Comparison of ENCODE assay signal across 8 cellular contexts in genomic region chr10:70051878-70052277, GRCh38. TPM values are rescaled to one million over a fixed set of nuclear protein-coding genes. Genes with fewer than 3 reads are reported as not detected.
DNase-seq lines count a peak whose midpoint lies in the region; ATAC-seq and TF ChIP-seq lines count a peak whose summit lies in the region.

No MANE protein-coding gene starts in this region.

- CTCF ChIA-PET in Calu3 (lab: Charles Lee), result interaction anchor here (0.8 to 1.0 kb wide), 2 partner anchors 23 to 58 kb away, joined by 3 read pairs; no protein-coding TSS in a partner anchor

- H3K27ac ChIP-seq in SJSA1, result no peak overlapping the region

- H3K4me1 ChIP-seq in SJSA1 (replicated peaks), result peaks cover 18% of the 10 kb centered on the region

- peaks cover 20% of the 10 kb centered on the region for H3K36me3 Mint-ChIP-seq in Calu3 (ENCODE audit: insufficient read depth, unreplicated experiment)
- H3K36me3 Mint-ChIP-seq in osteocyte (ENCODE audit: unreplicated experiment), result no peaks in the 10 kb centered on the region

- H3K27me3 Mint-ChIP-seq in Calu3 (ENCODE audit: unreplicated experiment) (peaks cover 91% of the 10 kb centered on the region), osteocyte (ENCODE audit: unreplicated experiment) (no peaks in the 10 kb centered on the region)

- ATAC-seq in HG03565 (IDR thresholded peaks at IDR 0.05; ENCODE audit: unreplicated experiment) (no peak), GM18870 (IDR thresholded peaks at IDR 0.05; ENCODE audit: unreplicated experiment) (no peak)

- H3K9me3 Mint-ChIP-seq in Calu3 (ENCODE audit: low read depth, unreplicated experiment) (no peaks in the 10 kb centered on the region), osteocyte (ENCODE audit: unreplicated experiment) (no peaks in the 10 kb centered on the region)

- H3K4me1 Mint-ChIP-seq in Calu3 (ENCODE audit: low read depth, unreplicated experiment) (peaks cover 11% of the 10 kb centered on the region), osteocyte (ENCODE audit: unreplicated experiment) (peaks cover 27% of the 10 kb centered on the region)

- H3K36me3 ChIP-seq in SJSA1, result no peaks in the 10 kb centered on the region

- BruUV-seq in Calu3 (replicated peaks; lab: Mats Ljungman, UMichigan), result no TSS peak

- peak overlapping the region; percentile 63; the same call in 1 of the 2 replicates for H3K4me3 ChIP-seq in SJSA1
- H3K4me3 ChIP-seq in epithelial cell of esophagus (ENCODE audit: low read length), result peak overlapping the region; percentile 74

- TF ChIP-seq CTCF in Calu3 (IDR thresholded peaks at IDR 0.05; ENCODE audit: unreplicated experiment), result no peak
- no peak for TF ChIP-seq CTCF in epithelial cell of esophagus (IDR thresholded peaks at IDR 0.05; ENCODE audit: insufficient read depth, low read depth, low read length, missing control alignments)
- no peak for TF ChIP-seq CTCF in osteocyte (IDR thresholded peaks at IDR 0.05)

- no peaks in the 10 kb centered on the region for H3K9me3 ChIP-seq in SJSA1 (replicated peaks)

- H3K4me3 Mint-ChIP-seq in Calu3 (ENCODE audit: low read depth, unreplicated experiment) (peak overlapping the region; percentile 96), osteocyte (ENCODE audit: unreplicated experiment) (peak overlapping the region; percentile 86)

- DNase-seq in Calu3, result no peak
- no peak for DNase-seq in SJSA1 (ENCODE audit: low read depth in 1 of 2, low spot score in 2 of 2)
- no peak for DNase-seq in epithelial cell of esophagus (ENCODE audit: low read depth)
- DNase-seq in osteocyte (ENCODE audit: extremely low spot score, unreplicated experiment), result no peak
- DNase-seq in occipital lobe (lab: John Stamatoyannopoulos, UW), result no peak
- no peak for DNase-seq in HK-2 (ENCODE audit: unreplicated experiment)

- H3K27me3 ChIP-seq in SJSA1 (replicated peaks), result peaks cover 12% of the 10 kb centered on the region

- intact Hi-C loops in Calu3 (cut with micrococcal nuclease; ENCODE audit: unreplicated experiment), result no loop called here

- no peak overlapping the region for H3K27ac Mint-ChIP-seq in Calu3 (ENCODE audit: unreplicated experiment)
- peak overlapping the region; percentile 93 for H3K27ac Mint-ChIP-seq in osteocyte (ENCODE audit: unreplicated experiment)

RNA-seq across cellular contexts. Expression of gene MACROH2A2, which starts 0.8 kb away (rescaled TPM):
- total RNA-seq in Calu3 (2022) (24.5 and 26.9 TPM in 2 replicates), osteocyte (31.2 and 36.5 TPM in 2 replicates), occipital lobe (23.6 TPM)
- total RNA-seq in SJSA1 (2014; rRNA removed; shearing (Covaris generic)), result 42.5 and 45.5 TPM in 2 replicates
